ENCODE assay signal across 8 cellular contexts in genomic region chr3:190790185-190790584, GRCh38.
"Had no signal": no experiment of that assay in that cellular context is flagged by ENCODE, and none has a peak within 500 bp of the region (broad histone marks: within the 10 kb centered on the region; RNA-seq: fewer than 3 reads in every experiment).

No MANE protein-coding gene starts in this region.

- H3K4me3 ChIP-seq: GM12878 had no signal

- ATAC-seq: GM12878 had no signal

- DNase-seq: GDM1, GF-D8 had no signal

- FAIRE-seq: G401.6, GM12878, GM12891, GM12892, GM18507, GM19239 had no signal
